1 cellular context compared by ENCODE assay signal in genomic region chr6:42820509-42821340, GRCh38.
TF ChIP-seq lines count a peak whose summit lies in the region.

No MANE protein-coding gene starts in this region.

TF ChIP-seq in WTC11, 78 proteins besides CTCF, POLR2A, EP300 and RAD21 (continued from another document):
- TF ChIP-seq ZNF263 (CRISPR knock-in tag; IDR thresholded peaks at IDR 0.05; ENCODE audit: low read depth) = 0 out of 2 replicates have a peak, but pooled peaks have one; percentile 35
- TF ChIP-seq ETV6 (CRISPR knock-in tag; IDR thresholded peaks at IDR 0.05) = peak; percentile 58; the same call in 1 of the 2 replicates
TF ChIP-seq in WTC11: peak in this region for 3.
